ENCODE assay signal across 8 cellular contexts in the genomic region with DNA sequence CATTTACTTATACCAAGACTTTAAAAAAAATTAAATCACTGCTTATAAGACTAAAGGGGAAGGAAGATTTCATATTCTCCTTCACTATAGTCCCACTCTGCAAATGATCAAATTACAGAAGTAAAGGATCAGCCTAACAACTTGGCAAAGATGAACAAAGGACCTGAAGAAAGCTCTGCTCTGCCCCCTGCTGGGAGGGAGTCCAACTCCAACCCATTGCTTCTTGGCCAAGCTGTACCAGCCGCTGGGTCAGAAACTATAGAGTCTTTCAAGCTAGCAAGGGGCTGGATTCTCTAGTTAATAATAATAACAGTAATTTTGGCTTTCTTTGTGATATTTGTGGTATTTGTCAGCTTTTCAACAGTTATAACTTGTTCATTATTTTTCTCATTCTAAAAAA.
A peak's percentile ranks its signal among the peaks of the same experiment; 100 is the strongest.
DNase-seq lines count a peak whose midpoint lies in the region; TF ChIP-seq lines count a peak whose summit lies in the region.
"Had no signal": no experiment of that assay in that cellular context is flagged by ENCODE, and none has a peak within 500 bp of the region (broad histone marks: within the 10 kb centered on the region; RNA-seq: fewer than 3 reads in every experiment).

No MANE protein-coding gene starts in this region.

- in situ Hi-C loops in G401 (cut with HindIII; ENCODE audit: low sequenced_read_pairs), result no loop called here

- no peak overlapping the region for H3K9ac ChIP-seq in endodermal cell (ENCODE audit: extremely low read depth, low read length, poor library complexity, severe bottlenecking)

- H3K27me3 ChIP-seq in GM06990 (replicated peaks; ENCODE audit: control insufficient read depth, insufficient read depth, low read length) (no peaks in the 10 kb centered on the region), endodermal cell (ENCODE audit: control insufficient read depth, insufficient read depth, low read length, poor library complexity, severe bottlenecking) (no peaks in the 10 kb centered on the region)
- H3K27me3 ChIP-seq: neutrophil had no signal

- DNase-seq in GM06990 (ENCODE audit: extremely low read depth, insufficient read length) (no peak), H4 (ENCODE audit: low spot score) (peak; percentile 2), NCI-H82 (lab: John Stamatoyannopoulos, UW) (peak; percentile 83), endodermal cell (peak; percentile 89), occipital lobe (lab: John Stamatoyannopoulos, UW) (peak; percentile 4), AG20443 (ENCODE audit: low spot score) (no peak), G401 (ENCODE audit: low spot score) (no peak)

- peaks cover 6% of the 10 kb centered on the region for H3K9me3 Mint-ChIP-seq in endodermal cell

- H3K27ac Mint-ChIP-seq in endodermal cell, result no peak overlapping the region

- peaks cover 3% of the 10 kb centered on the region for H3K9me3 ChIP-seq in endodermal cell (ENCODE audit: control insufficient read depth, low read length)
- H3K9me3 ChIP-seq: neutrophil had no signal

- H3K27ac ChIP-seq in endodermal cell (ENCODE audit: low read depth, low read length), result no peak overlapping the region
- H3K27ac ChIP-seq: neutrophil had no signal

- H3K36me3 Mint-ChIP-seq in endodermal cell (ENCODE audit: low read depth), result peaks cover 7% of the 10 kb centered on the region

- no CpG with 5 or more reads among the region's 1 CpG for WGBS in endodermal cell (ENCODE audit: insufficient coverage in 1 of 2, insufficient read length in 1 of 2), 2 experiments

- H3K27me3 Mint-ChIP-seq in endodermal cell (ENCODE audit: insufficient read depth), result peaks cover 2% of the 10 kb centered on the region

- H3K4me3 ChIP-seq in GM06990 (replicated peaks; ENCODE audit: low read depth, low read length) (no peak overlapping the region), endodermal cell (ENCODE audit: low read length) (no peak overlapping the region)

- H3K4me3 Mint-ChIP-seq in endodermal cell, result no peak overlapping the region

- H3K4me1 Mint-ChIP-seq in endodermal cell, result peaks cover 6% of the 10 kb centered on the region

- peak; percentile 73 for TF ChIP-seq CTCF in GM06990 (IDR thresholded peaks at IDR 0.05; ENCODE audit: insufficient read depth, low read length, poor library complexity, severe bottlenecking)
- TF ChIP-seq CTCF in endodermal cell (conservative IDR thresholded peaks at IDR 0.05), result peak; percentile 87

- H3K36me3 ChIP-seq in GM06990 (ENCODE audit: control insufficient read depth, insufficient read depth, low read length) (no peaks in the 10 kb centered on the region), endodermal cell (ENCODE audit: control insufficient read depth, insufficient read depth, low read length) (no peaks in the 10 kb centered on the region)
- H3K36me3 ChIP-seq: neutrophil had no signal

- H3K4me1 ChIP-seq in endodermal cell (ENCODE audit: control insufficient read depth, insufficient read depth, low read length), result no peaks in the 10 kb centered on the region

Comparison
In these comparisons a context has a peak if more than half of its experiments do, and no peak if none do; other contexts are left out.
1. DNase-seq: peak in H4 (single experiment), NCI-H82 (single experiment), endodermal cell (single experiment) and occipital lobe (single experiment); none in GM06990 (single experiment), AG20443 (single experiment) and G401 (single experiment).